Comparison of ENCODE assay signal across 19 cellular contexts in the genomic region with DNA sequence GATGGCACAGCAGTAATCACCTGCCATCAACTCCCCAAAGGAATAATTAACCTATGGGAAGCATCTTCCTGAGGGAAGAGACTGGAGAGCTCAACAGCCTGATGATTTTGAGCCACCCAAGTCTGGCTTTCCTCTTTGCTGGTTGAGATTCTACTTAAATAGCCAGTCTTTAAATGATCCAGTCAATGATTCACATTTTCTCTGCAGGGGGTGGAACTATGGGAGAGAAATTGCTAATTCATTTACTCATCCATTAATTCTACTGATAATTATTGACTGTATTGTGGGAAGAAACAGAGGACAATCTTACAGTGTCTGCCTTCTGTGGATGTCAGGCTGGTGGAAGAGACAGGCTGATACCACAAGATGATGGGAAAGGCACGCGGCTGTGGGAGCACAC.
DNase-seq lines count a peak whose midpoint lies in the region; TF ChIP-seq lines count a peak whose summit lies in the region.
"Had no signal": no experiment of that assay in that cellular context is flagged by ENCODE, and none has a peak within 500 bp of the region (broad histone marks: within the 10 kb centered on the region; RNA-seq: fewer than 3 reads in every experiment).

No MANE protein-coding gene starts in this region.

- H3K9me3 ChIP-seq in cardiac muscle cell (ENCODE audit: low read depth) (no peaks in the 10 kb centered on the region), right atrium auricular region (no peaks in the 10 kb centered on the region)
- H3K9me3 ChIP-seq: A549, HAP-1 had no signal

- H3K27me3 ChIP-seq in cardiac muscle cell = no peaks in the 10 kb centered on the region
- H3K27me3 ChIP-seq in right atrium auricular region = no peaks in the 10 kb centered on the region

- TF ChIP-seq CTCF in cardiac muscle cell (IDR thresholded peaks at IDR 0.05; ENCODE audit: low read depth, low read length) = no peak
- no peak for TF ChIP-seq CTCF in right atrium auricular region (IDR thresholded peaks at IDR 0.05)
- TF ChIP-seq CTCF in epithelial cell of proximal tubule (conservative IDR thresholded peaks at IDR 0.05; ENCODE audit: low read depth, low read length) = no peak

- H3K27ac ChIP-seq in cardiac muscle cell (peak overlapping the region; percentile 18), right atrium auricular region (no peak overlapping the region)
- H3K27ac ChIP-seq: 22Rv1, A549, C4-2B, HL-60 had no signal

- H3K36me3 ChIP-seq in cardiac muscle cell (no peaks in the 10 kb centered on the region), right atrium auricular region (no peaks in the 10 kb centered on the region)
- H3K36me3 ChIP-seq: HAP-1 had no signal

- H3K4me3 ChIP-seq in cardiac muscle cell (no peak overlapping the region), right atrium auricular region (no peak overlapping the region), epithelial cell of proximal tubule (ENCODE audit: low read depth, low read length) (no peak overlapping the region)
- H3K4me3 ChIP-seq: A549, HAP-1 had no signal

- peaks cover 16% of the 10 kb centered on the region for H3K4me1 ChIP-seq in cardiac muscle cell (ENCODE audit: low read depth)
- peaks cover 0 to 19% of the 10 kb centered on the region in 2 donors for H3K4me1 ChIP-seq in right atrium auricular region
- H3K4me1 ChIP-seq: HAP-1 had no signal

- DNase-seq in cardiac muscle cell (ENCODE audit: low read depth in 1 of 2, low spot score in 1 of 2) (no peak), right atrium auricular region (ENCODE audit: low spot score) (no peak), epithelial cell of proximal tubule (ENCODE audit: low read depth) (peak; percentile 75), kidney glomerular epithelial cell (lab: John Stamatoyannopoulos, UW) (peak; percentile 65), NCI-H2227 (lab: John Stamatoyannopoulos, UW; ENCODE audit: unreplicated experiment) (no peak), nucleus accumbens (lab: John Stamatoyannopoulos, UW) (no peak), T-helper 9 cell (no peak), GDM1 (lab: John Stamatoyannopoulos, UW) (no peak)
- DNase-seq: AML-193; Calu3; CD4-positive, alpha-beta T cell; DMS53; DND-41; EL had no signal

Comparison
In these comparisons a context has a peak if more than half of its experiments do, and no peak if none do; other contexts are left out.
1. DNase-seq: peak in epithelial cell of proximal tubule (single experiment) and kidney glomerular epithelial cell (single experiment); none in cardiac muscle cell (0 of 2), right atrium auricular region (single experiment), NCI-H2227 (single experiment), nucleus accumbens (0 of 56), T-helper 9 cell (single experiment) and GDM1 (single experiment).